8 cellular contexts compared by ENCODE assay signal in genomic region chr1:5992034-5992813, GRCh38. TPM values are rescaled to one million over a fixed set of nuclear protein-coding genes. Genes with fewer than 3 reads are reported as not detected.
DNase-seq lines count a peak whose midpoint lies in the region; ATAC-seq and TF ChIP-seq lines count a peak whose summit lies in the region.

Gene NPHP4 (minus strand): TSS chr1:5992425. CDS start chr1:5986289, 6,136 bp downstream.

- in situ Hi-C loops in KBM-7 (cut with MboI; ENCODE audit: low pct_unique_long_range_greater_than_20kb, low sequenced_read_pairs) = no loop called here

- ATAC-seq in GM21717 (IDR thresholded peaks at IDR 0.05; ENCODE audit: unreplicated experiment) (peak; percentile 87), esophagus mucosa (peak; percentile 97)

- peak; percentile 100 for DNase-seq in DMS53 (lab: John Stamatoyannopoulos, UW)
- peak; percentile 100 for DNase-seq in KBM-7
- DNase-seq in Peyer's patch = peak; percentile 99 to 100 (median 99)
- DNase-seq in activated T-cell treated with anti-CD3 and anti-CD28 coated beads, Interleukin-2, amount 50 U/mL, for 48 hours = peak; percentile 99 to 100
- peak; percentile 99 for DNase-seq in stimulated activated CD8-positive, alpha-beta memory T cell treated with anti-CD3 and anti-CD28 coated beads, Interleukin-7, amount 100 ng/mL, for 24 hours (ENCODE audit: low read depth)

- H3K36me3 ChIP-seq in Peyer's patch (no peaks in the 10 kb centered on the region), muscle layer of colon (ENCODE audit: insufficient read depth, low read length) (no peaks in the 10 kb centered on the region)

- H3K4me3 ChIP-seq in Peyer's patch = peak within 1 kb of the TSS; percentile 66 to 87 (median 76)
- peak within 1 kb of the TSS; percentile 77 to 94 for H3K4me3 ChIP-seq in muscle layer of colon (ENCODE audit: low read depth in 1 of 2, low read length in 2 of 2)

- H3K4me1 ChIP-seq in Peyer's patch = peaks cover 0 to 26% (median 13%) of the 10 kb centered on the region in 4 donors
- peaks cover 16% of the 10 kb centered on the region for H3K4me1 ChIP-seq in muscle layer of colon (ENCODE audit: insufficient read depth, low read length)

- H3K27me3 ChIP-seq in Peyer's patch (no peaks in the 10 kb centered on the region), muscle layer of colon (ENCODE audit: control insufficient read depth in 1 of 2, insufficient read depth in 2 of 2, low read length in 2 of 2) (no peaks in the 10 kb centered on the region)

- H3K9me3 ChIP-seq in Peyer's patch (no peaks in the 10 kb centered on the region), muscle layer of colon (ENCODE audit: low read length) (no peaks in the 10 kb centered on the region)

- H3K27ac ChIP-seq in Peyer's patch (peak within 1 kb of the TSS; percentile 78 to 96 (median 88)), muscle layer of colon (ENCODE audit: low read depth, low read length) (peak within 1 kb of the TSS; percentile 89)

- TF ChIP-seq POLR2A in Peyer's patch (IDR thresholded peaks at IDR 0.05) = peak; percentile 8 to 32

- peak in 1 of 6 experiments; percentile 8 for TF ChIP-seq CTCF in Peyer's patch (IDR thresholded peaks at IDR 0.05)

- peak within 1 kb of the TSS; percentile 21 for H3K9ac ChIP-seq in muscle layer of colon (ENCODE audit: low read length)

RNA-seq across cellular contexts. Expression of gene NPHP4, which starts in this region (rescaled TPM):
- total RNA-seq in Peyer's patch = 10 to 100 TPM in 3 of 4 donors, 1 to 10 TPM in 1; 9.2 to 35.5 (median 18.3) TPM
- 4.7 TPM for total RNA-seq in esophagus mucosa

Comparison
In these comparisons a context has a peak if more than half of its experiments do, and no peak if none do; other contexts are left out.
1. Peak in every context shown above with its lines: DNase-seq, ATAC-seq, H3K4me3 ChIP-seq and H3K27ac ChIP-seq.